14 cellular contexts compared by ENCODE assay signal in genomic region chr17:47267354-47267828, GRCh38. TPM values are rescaled to one million over a fixed set of nuclear protein-coding genes. Genes with fewer than 3 reads are reported as not detected.
DNase-seq lines count a peak whose midpoint lies in the region; ATAC-seq, FAIRE-seq and TF ChIP-seq lines count a peak whose summit lies in the region.
"Had no signal": no experiment of that assay in that cellular context is flagged by ENCODE, and none has a peak within 500 bp of the region (broad histone marks: within the 10 kb centered on the region; RNA-seq: fewer than 3 reads in every experiment).

No MANE protein-coding gene starts in this region.

- no peak overlapping the region for H2AFZ ChIP-seq in SK-N-SH (ENCODE audit: low read depth)
- H2AFZ ChIP-seq in fibroblast of lung (ENCODE audit: low read length): no peak overlapping the region

- H3K36me3 Mint-ChIP-seq in osteocyte (ENCODE audit: unreplicated experiment): no peaks in the 10 kb centered on the region

- peaks cover 31% of the 10 kb centered on the region for H3K4me1 Mint-ChIP-seq in osteocyte (ENCODE audit: unreplicated experiment)

- POLR2A ChIA-PET in SK-N-SH (lab: Yijun Ruan, JAX): no interaction called here

- H3K36me3 ChIP-seq in SK-N-SH (replicated peaks in 1 of 2; ENCODE audit: control insufficient read depth in 1 of 2, insufficient read depth in 2 of 2, low read length in 1 of 2): no peaks in the 10 kb centered on the region
- H3K36me3 ChIP-seq in fibroblast of lung (ENCODE audit: control insufficient read depth, insufficient read depth, low read length): no peaks in the 10 kb centered on the region
- no peaks in the 10 kb centered on the region for H3K36me3 ChIP-seq in gastroesophageal sphincter
- no peaks in the 10 kb centered on the region for H3K36me3 ChIP-seq in pancreas
- H3K36me3 ChIP-seq: ovary had no signal

- H3K27ac ChIP-seq in SK-N-SH (ENCODE audit: low read depth in 2 of 2, low read length in 1 of 2) (peak overlapping the region in 1 of 2 experiments; percentile 94; a peak in 2 of 4 replicates), fibroblast of lung (ENCODE audit: insufficient read depth, low read length) (peak overlapping the region; percentile 76), gastroesophageal sphincter (peak overlapping the region in 2 of 4 donors; percentile 1 to 19), pancreas (no peak overlapping the region)
- H3K27ac ChIP-seq: ovary had no signal

- DNase-seq in EL (peak; percentile 94), SK-N-SH (no peak), fibroblast of lung (ENCODE audit: low read depth in 2 of 2) (peak; percentile 75 to 98), osteocyte (ENCODE audit: extremely low spot score, unreplicated experiment) (no peak), pancreas (no peak), NCI-H774 (lab: John Stamatoyannopoulos, UW) (no peak), ureter (ENCODE audit: low spot score) (no peak)
- DNase-seq: activated T-cell treated with anti-CD3 and anti-CD28 coated beads, Interleukin-2, amount 50 U/mL, for 72 hours; CD4-positive, alpha-beta T cell; NCI-H1092 treated with DMSO at 0.1 percent for 48 hours; NK-92 treated with Interleukin-12 subunit alpha and Interleukin-12 subunit beta, amount 100 ng/mL, for 24 hours; ovary had no signal

- FAIRE-seq in pancreas (lab: Jason Lieb, UNC): no peak
- FAIRE-seq: GM12892 had no signal

- H3K27me3 Mint-ChIP-seq in osteocyte (ENCODE audit: unreplicated experiment): no peaks in the 10 kb centered on the region

- intact Hi-C loops in pancreas (cut with DNase I): no loop called here

- TF ChIP-seq EP300 in SK-N-SH (IDR thresholded peaks at IDR 0.05; ENCODE audit: borderline replicate concordance in 1 of 2, low read depth in 1 of 2, low read length in 1 of 2) (peak in 1 of 2 experiments; percentile 85; a peak in 1 of 4 replicates), gastroesophageal sphincter (IDR thresholded peaks at IDR 0.05) (no peak)

- no peak for TF ChIP-seq RAD21 in SK-N-SH (IDR thresholded peaks at IDR 0.05; ENCODE audit: low read length)

- H3K4me3 Mint-ChIP-seq in osteocyte (ENCODE audit: unreplicated experiment): no peak overlapping the region
- H3K4me3 Mint-ChIP-seq: activated T-cell treated with anti-CD3 and anti-CD28 coated beads, Interleukin-2, amount 50 U/mL, for 72 hours; CD4-positive, alpha-beta T cell had no signal

- H3K4me2 ChIP-seq in SK-N-SH (peak overlapping the region; percentile 5; the same call in 1 of the 2 replicates), fibroblast of lung (ENCODE audit: extremely low read depth, insufficient read depth, low read length) (no peak overlapping the region)

- peak overlapping the region; percentile 57 for H3K9ac ChIP-seq in SK-N-SH
- no peak overlapping the region for H3K9ac ChIP-seq in fibroblast of lung (ENCODE audit: insufficient read depth, low read length)

- H3K9me3 ChIP-seq in SK-N-SH: no peaks in the 10 kb centered on the region
- no peaks in the 10 kb centered on the region for H3K9me3 ChIP-seq in fibroblast of lung (ENCODE audit: control insufficient read depth, insufficient read depth, low read depth, low read length)
- no peaks in the 10 kb centered on the region for H3K9me3 ChIP-seq in gastroesophageal sphincter
- H3K9me3 ChIP-seq in pancreas: no peaks in the 10 kb centered on the region
- H3K9me3 ChIP-seq: ovary had no signal

- H3K4me1 ChIP-seq in SK-N-SH (ENCODE audit: control insufficient read depth in 1 of 2, insufficient read depth in 2 of 2, low read depth in 1 of 2, low read length in 1 of 2) (peaks cover 0 to 22% of the 10 kb centered on the region in 2 experiments; a peak in 2 of 4 replicates), fibroblast of lung (ENCODE audit: control insufficient read depth, extremely low read depth, insufficient read depth, low read length) (peaks cover 21% of the 10 kb centered on the region), gastroesophageal sphincter (peaks cover 0 to 41% (median 14%) of the 10 kb centered on the region in 3 donors), pancreas (no peaks in the 10 kb centered on the region)

- H3K79me2 ChIP-seq in SK-N-SH (ENCODE audit: insufficient read depth) (no peaks in the 10 kb centered on the region), fibroblast of lung (ENCODE audit: control insufficient read depth, insufficient read depth, low read length) (no peaks in the 10 kb centered on the region)

- peaks cover 31% of the 10 kb centered on the region for H3F3A ChIP-seq in SK-N-SH (replicated peaks; ENCODE audit: insufficient read depth)

- TF ChIP-seq CTCF in SK-N-SH (IDR thresholded peaks at IDR 0.05) (no peak), fibroblast of lung (conservative IDR thresholded peaks at IDR 0.05 in 1 of 2, IDR thresholded peaks at IDR 0.05 in 1 of 2; ENCODE audit: low read depth in 1 of 2, low read length in 2 of 2) (no peak), osteocyte (IDR thresholded peaks at IDR 0.05) (no peak), gastroesophageal sphincter (IDR thresholded peaks at IDR 0.05) (no peak), pancreas (IDR thresholded peaks at IDR 0.05) (no peak)

- no peaks in the 10 kb centered on the region for H3K9me2 ChIP-seq in SK-N-SH

- CTCF ChIA-PET in SK-N-SH (lab: Yijun Ruan, JAX): interaction anchor here (1.0 kb wide), 1 partner anchor 48 kb away, joined by 3 read pairs; no protein-coding TSS in a partner anchor

- H4K20me1 ChIP-seq in SK-N-SH (ENCODE audit: insufficient read depth): no peaks in the 10 kb centered on the region
- no peaks in the 10 kb centered on the region for H4K20me1 ChIP-seq in fibroblast of lung (ENCODE audit: control insufficient read depth, extremely low read depth, insufficient read depth, low read length)

- WGBS in SK-N-SH (ENCODE audit: low lambda C conversion rate): 10% methylated on average over 1 of the region's 1 CpG
- WGBS in gastroesophageal sphincter (ENCODE audit: low coverage in 1 of 2), 2 donors: 17% methylated on average over 1 of the region's 1 CpG; no CpG with 5 or more reads in 1 of the 2 donors
- WGBS in pancreas, 2 donors: 59 to 68% methylated on average over 1 of the region's 1 CpG

- no peak overlapping the region for H3K4me3 ChIP-seq in SK-N-SH (ENCODE audit: low read depth in 2 of 2, low read length in 1 of 2)
- H3K4me3 ChIP-seq in fibroblast of lung (replicated peaks in 1 of 4; ENCODE audit: control extremely low read depth in 1 of 4, insufficient read depth in 1 of 4, low read depth in 3 of 4, low read length in 4 of 4): no peak overlapping the region
- H3K4me3 ChIP-seq in gastroesophageal sphincter: no peak overlapping the region
- no peak overlapping the region for H3K4me3 ChIP-seq in pancreas
- H3K4me3 ChIP-seq: ovary had no signal

- TF ChIP-seq POLR2A in gastroesophageal sphincter (IDR thresholded peaks at IDR 0.05): no peak

- H3K27me3 ChIP-seq in SK-N-SH (ENCODE audit: insufficient read depth) (no peaks in the 10 kb centered on the region), fibroblast of lung (ENCODE audit: control insufficient read depth, insufficient read depth, low read length) (no peaks in the 10 kb centered on the region), gastroesophageal sphincter (no peaks in the 10 kb centered on the region), pancreas (no peaks in the 10 kb centered on the region)
- H3K27me3 ChIP-seq: ovary had no signal

- no peak for ATAC-seq in gastroesophageal sphincter
- ATAC-seq in pancreas: no peak
- ATAC-seq: activated T-cell treated with anti-CD3 and anti-CD28 coated beads, Interleukin-2, amount 50 U/mL, for 72 hours had no signal

- peak overlapping the region; percentile 71 for H3K27ac Mint-ChIP-seq in osteocyte (ENCODE audit: unreplicated experiment)
- H3K27ac Mint-ChIP-seq: activated T-cell treated with anti-CD3 and anti-CD28 coated beads, Interleukin-2, amount 50 U/mL, for 72 hours; CD4-positive, alpha-beta T cell had no signal

- no peaks in the 10 kb centered on the region for H3K9me3 Mint-ChIP-seq in osteocyte (ENCODE audit: unreplicated experiment)

TF ChIP-seq in SK-N-SH, 30 proteins besides CTCF, POLR2A, EP300 and RAD21 (continues in another document):
- TF ChIP-seq FOSL2 (IDR thresholded peaks at IDR 0.05; ENCODE audit: borderline replicate concordance, low read depth) (peak; percentile 96), YY1 (IDR thresholded peaks at IDR 0.05; ENCODE audit: low read depth) (no peak), SIN3A (IDR thresholded peaks at IDR 0.05; ENCODE audit: borderline replicate concordance, low read depth, low read length) (no peak)

RNA-seq across cellular contexts. Expression of gene ITGB3, which starts 13.8 kb away (rescaled TPM):
- polyA plus RNA-seq in SK-N-SH (2012; rRNA removed): 4.4 and 4.6 TPM in 2 replicates
- polyA plus RNA-seq in SK-N-SH (2012; cell fraction: cytosol; rRNA removed): 2.7 and 3.7 TPM in 2 replicates
- polyA plus RNA-seq in SK-N-SH (2012; cell fraction: nucleus; rRNA removed): 1.6 and 3.0 TPM in 2 replicates
- total RNA-seq in fibroblast of lung: 13.1 and 22.0 TPM in 2 replicates
- polyA plus RNA-seq in fibroblast of lung: 10.4 and 23.3 TPM in 2 replicates
- 7.3 and 17.8 TPM in 2 replicates for polyA plus RNA-seq in fibroblast of lung (2012)
- polyA minus RNA-seq in fibroblast of lung (ENCODE audit: low replicate concordance): 20.0 and 45.1 TPM in 2 replicates
- 2.5 and 3.3 TPM in 2 replicates for total RNA-seq in osteocyte
- 10 to 100 TPM; 22.1 to 58.7 (median 53.8) TPM for total RNA-seq in gastroesophageal sphincter
- 1 to 10 TPM in 2 of 6 donors, under 1 TPM in 4; 0.28 to 2.3 (median 0.77) TPM for total RNA-seq in pancreas
- polyA plus RNA-seq in pancreas: under 1 TPM; 0.09 to 0.72 TPM
- total RNA-seq in ureter: 13.2 TPM
- total RNA-seq: activated T-cell treated with anti-CD3 and anti-CD28 coated beads, Interleukin-2, amount 50 U/mL, for 72 hours had no signal

RNA-seq across cellular contexts. Expression of gene EFCAB13, which starts 56.4 kb away (rescaled TPM):
- 0.16 and 0.36 TPM in 2 replicates for polyA plus RNA-seq in SK-N-SH (2012; rRNA removed)
- polyA plus RNA-seq in SK-N-SH (2012; cell fraction: cytosol; rRNA removed): 0.09 and 0.28 TPM in 2 replicates
- polyA plus RNA-seq in SK-N-SH (2012; cell fraction: nucleus; rRNA removed): 0.21 and 0.45 TPM in 2 replicates
- total RNA-seq in fibroblast of lung: 9.2 and 10.0 TPM in 2 replicates
- polyA plus RNA-seq in fibroblast of lung: 1.0 and 1.3 TPM in 2 replicates
- polyA plus RNA-seq in fibroblast of lung (2012): 0.70 and 1.3 TPM in 2 replicates
- polyA minus RNA-seq in fibroblast of lung (ENCODE audit: low replicate concordance): not detected in 2 replicates
- 1.9 and 2.7 TPM in 2 replicates for total RNA-seq in osteocyte
- 10 to 100 TPM in 1 of 4 donors, 1 to 10 TPM in 3; 7.0 to 14.5 (median 8.6) TPM for total RNA-seq in gastroesophageal sphincter
- 1 to 10 TPM in 5 of 6 donors, under 1 TPM in 1; 0.82 to 6.7 (median 2.6) TPM for total RNA-seq in pancreas
- polyA plus RNA-seq in pancreas: 1 to 10 TPM in 1 of 2 donors, under 1 TPM in 1; 0.46 to 1.2 TPM
- 15.4 TPM for total RNA-seq in ureter

RNA-seq across cellular contexts. Expression of gene MYL4, which starts 58.2 kb away (rescaled TPM):
- polyA plus RNA-seq in SK-N-SH (2012; rRNA removed) (not detected in 2 replicates), fibroblast of lung (0.16 and 1.3 TPM in 2 replicates), pancreas (under 1 TPM; 0.23 to 0.53 TPM)
- polyA plus RNA-seq in SK-N-SH (2012; cell fraction: cytosol; rRNA removed): 0.04 TPM in 1 of 2 replicates, not detected in the other
- 0.23 TPM in 1 of 2 replicates, not detected in the other for polyA plus RNA-seq in SK-N-SH (2012; cell fraction: nucleus; rRNA removed)
- total RNA-seq in fibroblast of lung (not detected in 2 replicates), osteocyte (not detected in 2 replicates), gastroesophageal sphincter (1 to 10 TPM in 1 of 4 donors, not detected in 3; 4.8 TPM), pancreas (under 1 TPM in 2 of 6 donors, not detected in 4; 0.28 TPM), ureter (not detected)
- polyA plus RNA-seq in fibroblast of lung (2012): 1.4 TPM in 1 of 2 replicates, not detected in the other
- not detected in 2 replicates for polyA minus RNA-seq in fibroblast of lung (ENCODE audit: low replicate concordance)
- total RNA-seq: activated T-cell treated with anti-CD3 and anti-CD28 coated beads, Interleukin-2, amount 50 U/mL, for 72 hours; CD4-positive, alpha-beta T cell had no signal

Comparison
In these comparisons a context has a peak if more than half of its experiments do, and no peak if none do; other contexts are left out.
1. DNase-seq: peak in EL (single experiment) and fibroblast of lung (2 of 2); none in SK-N-SH (single experiment), osteocyte (single experiment), pancreas (0 of 6), NCI-H774 (single experiment) and ureter (single experiment).